ENCODE assay signal across 18 cellular contexts in genomic region chr19:29831686-29832085, GRCh38. TPM values are rescaled to one million over a fixed set of nuclear protein-coding genes. Genes with fewer than 3 reads are reported as not detected.
DNase-seq lines count a peak whose midpoint lies in the region; ATAC-seq, FAIRE-seq and TF ChIP-seq lines count a peak whose summit lies in the region.
"Had no signal": no experiment of that assay in that cellular context is flagged by ENCODE, and none has a peak within 500 bp of the region (broad histone marks: within the 10 kb centered on the region; RNA-seq: fewer than 3 reads in every experiment).

No MANE protein-coding gene starts in this region.

- H3K36me3 Mint-ChIP-seq in activated naive CD4-positive, alpha-beta T cell treated with anti-CD3 and anti-CD28 coated beads for 36 hours (ENCODE audit: low read depth) = no peaks in the 10 kb centered on the region
- H3K36me3 Mint-ChIP-seq in stimulated activated memory B cell treated with anti-CD40 and anti-IgM and Interleukin-4, amounts not matched to agents 10 μg/mL and 1 μg/mL and 100 μg/mL, for 72 hours = no peaks in the 10 kb centered on the region
- H3K36me3 Mint-ChIP-seq: IgD-negative memory B cell had no signal

- H3K79me2 ChIP-seq in HCT116 (ENCODE audit: insufficient read depth, low read length) (no peaks in the 10 kb centered on the region), GM12878 (ENCODE audit: control insufficient read depth, insufficient read depth, low read length) (no peaks in the 10 kb centered on the region)

- BruUV-seq in HCT116 (replicated peaks; lab: Mats Ljungman, UMichigan) = no TSS peak
- no TSS peak for BruUV-seq in GM12878 (replicated peaks; lab: Mats Ljungman, UMichigan)

- no peak for FAIRE-seq in GM12878 (lab: Jason Lieb, UNC)

- TF ChIP-seq CTCF in HCT116 (IDR thresholded peaks at IDR 0.05 in 2 of 3, conservative IDR thresholded peaks at IDR 0.05 in 1 of 3; ENCODE audit: borderline replicate concordance in 1 of 3, insufficient read depth in 1 of 3, low read depth in 2 of 3, low read length in 2 of 3) (no peak), GM12878 (IDR thresholded peaks at IDR 0.05 in 2 of 3, conservative IDR thresholded peaks at IDR 0.05 in 1 of 3; ENCODE audit: control insufficient read depth in 2 of 3, extremely low read depth in 1 of 3, insufficient read depth in 1 of 3, low read depth in 3 of 3, low read length in 3 of 3) (no peak)

- H3K4me3 ChIP-seq in HCT116 (replicated peaks in 1 of 2; ENCODE audit: low read depth in 1 of 2, low read length in 2 of 2) (peak overlapping the region in 1 of 2 experiments; percentile 47; a peak in 1 of 4 replicates), GM12878 (peak overlapping the region; percentile 17; the same call in 1 of the 2 replicates)
- H3K4me3 ChIP-seq: esophagus muscularis mucosa, GM23338, left lung, mucosa of descending colon, sigmoid colon, SJCRH30 had no signal

- H4K20me1 ChIP-seq in HCT116 (ENCODE audit: insufficient read depth) = no peaks in the 10 kb centered on the region
- no peaks in the 10 kb centered on the region for H4K20me1 ChIP-seq in GM12878 (ENCODE audit: control insufficient read depth, insufficient read depth)

- SMC1A ChIA-PET in GM12878 (lab: Charles Lee; ENCODE audit: uncharacterized antibody, unreplicated experiment) = no interaction called here

- H3K36me3 ChIP-seq in HCT116 (ENCODE audit: control insufficient read depth in 1 of 2, insufficient read depth in 2 of 2, low read length in 2 of 2) = no peaks in the 10 kb centered on the region
- H3K36me3 ChIP-seq in GM12878 (ENCODE audit: control insufficient read depth in 2 of 2, insufficient read depth in 2 of 2, low read length in 1 of 2) = no peaks in the 10 kb centered on the region
- H3K36me3 ChIP-seq: esophagus muscularis mucosa, left lung, sigmoid colon, SJCRH30 had no signal

- H2AFZ ChIP-seq in HCT116 (ENCODE audit: low read depth, low read length, poor library complexity, severe bottlenecking) = peak overlapping the region; percentile 85
- H2AFZ ChIP-seq in GM12878 (ENCODE audit: control insufficient read depth, low read depth, low read length) = peak overlapping the region; percentile 30

- H3K27ac Mint-ChIP-seq in activated naive CD4-positive, alpha-beta T cell treated with anti-CD3 and anti-CD28 coated beads for 36 hours = peak overlapping the region; percentile 88
- H3K27ac Mint-ChIP-seq in stimulated activated memory B cell treated with anti-CD40 and anti-IgM and Interleukin-4, amounts not matched to agents 10 μg/mL and 1 μg/mL and 100 μg/mL, for 72 hours = peak overlapping the region; percentile 47
- H3K27ac Mint-ChIP-seq: GM23338 had no signal

- POLR2A ChIA-PET in HCT116 (lab: Charles Lee) = no interaction called here
- POLR2A ChIA-PET in GM12878 (lab: Charles Lee) = no interaction called here

- peak; percentile 9; the same call in 1 of the 2 replicates for ATAC-seq in HCT116
- no peak for ATAC-seq in GM12878
- ATAC-seq in stimulated activated memory B cell treated with anti-CD40 and anti-IgM and Interleukin-4, amounts not matched to agents 10 μg/mL and 1 μg/mL and 100 μg/mL, for 72 hours = no peak
- no peak for ATAC-seq in HG03520 (IDR thresholded peaks at IDR 0.05; ENCODE audit: unreplicated experiment)
- ATAC-seq in HG03280 (IDR thresholded peaks at IDR 0.05; ENCODE audit: unreplicated experiment) = no peak

- H3K9me3 Mint-ChIP-seq in activated naive CD4-positive, alpha-beta T cell treated with anti-CD3 and anti-CD28 coated beads for 36 hours = peaks cover 3% of the 10 kb centered on the region
- no peaks in the 10 kb centered on the region for H3K9me3 Mint-ChIP-seq in stimulated activated memory B cell treated with anti-CD40 and anti-IgM and Interleukin-4, amounts not matched to agents 10 μg/mL and 1 μg/mL and 100 μg/mL, for 72 hours
- H3K9me3 Mint-ChIP-seq: GM23338, IgD-negative memory B cell had no signal

- TF ChIP-seq RAD21 in HCT116 (IDR thresholded peaks at IDR 0.05; ENCODE audit: low read depth) (no peak), GM12878 (IDR thresholded peaks at IDR 0.05; ENCODE audit: insufficient read depth, low read depth, low read length) (no peak)

- intact Hi-C loops in activated naive CD4-positive, alpha-beta T cell treated with anti-CD3 and anti-CD28 coated beads for 36 hours (cut with micrococcal nuclease) = loop anchor here (1.0 to 10.0 kb wide), 4 partner anchors 14 to 617 kb away; partner anchors contain the start of genes CCNE1 and UQCRFS1
- intact Hi-C loops in HCT116 (cut with micrococcal nuclease) (no loop called here), GM12878 (cut with micrococcal nuclease; ENCODE audit: unreplicated experiment) (no loop called here)

- 58% methylated on average over 9 of the region's 9 CpGs for WGBS in GM12878 (ENCODE audit: insufficient coverage, insufficient replicate concordance, low lambda C conversion rate, missing lambda C conversion rate)

- no peaks in the 10 kb centered on the region for H3K27me3 Mint-ChIP-seq in activated naive CD4-positive, alpha-beta T cell treated with anti-CD3 and anti-CD28 coated beads for 36 hours (ENCODE audit: low read depth)
- peaks cover 13% of the 10 kb centered on the region for H3K27me3 Mint-ChIP-seq in stimulated activated memory B cell treated with anti-CD40 and anti-IgM and Interleukin-4, amounts not matched to agents 10 μg/mL and 1 μg/mL and 100 μg/mL, for 72 hours

- TF ChIP-seq POLR2A in HCT116 (IDR thresholded peaks at IDR 0.05; ENCODE audit: borderline replicate concordance, extremely low read depth, insufficient read depth, insufficient read length) (no peak), GM12878 (IDR thresholded peaks at IDR 0.05; ENCODE audit: low read depth, low read length) (no peak)

- no peaks in the 10 kb centered on the region for H3K9me3 ChIP-seq in HCT116 (ENCODE audit: control insufficient read depth in 1 of 2, insufficient read depth in 1 of 2, low read depth in 1 of 2, low read length in 2 of 2)
- H3K9me3 ChIP-seq in GM12878 (replicated peaks; ENCODE audit: control insufficient read depth, insufficient read depth, low read length) = no peaks in the 10 kb centered on the region
- H3K9me3 ChIP-seq: esophagus muscularis mucosa, left lung, mucosa of descending colon, sigmoid colon, SJCRH30 had no signal

- H3K4me2 ChIP-seq in HCT116 (ENCODE audit: low read length) (peak overlapping the region; percentile 82), GM12878 (ENCODE audit: control insufficient read depth, insufficient read depth) (no peak overlapping the region)
- H3K4me2 ChIP-seq: GM23338 had no signal

- no peak for DNase-seq in activated naive CD4-positive, alpha-beta T cell treated with anti-CD3 and anti-CD28 coated beads for 36 hours
- DNase-seq in activated naive CD4-positive, alpha-beta T cell treated with anti-CD3 and anti-CD28 coated beads, Interleukin-2, amount 50 U/mL, for 16 hours = no peak
- DNase-seq in HCT116 (ENCODE audit: low read depth, low spot score) = no peak
- DNase-seq in GM12878 (ENCODE audit: low read depth, low spot score) = no peak
- no peak for DNase-seq in NCI-H1048 (lab: John Stamatoyannopoulos, UW)
- DNase-seq: DMS53, left lung, mucosa of descending colon, NCI-H2029 treated with DMSO at 0.1 percent for 48 hours, NCI-H524 treated with DMSO at 0.1 percent for 48 hours, sigmoid colon, SJCRH30 had no signal

- H3K4me1 ChIP-seq in HCT116 (ENCODE audit: control insufficient read depth in 1 of 2, insufficient read depth in 2 of 2, low read length in 2 of 2) (peaks cover 18 to 20% of the 10 kb centered on the region in 2 experiments), GM12878 (ENCODE audit: control insufficient read depth, insufficient read depth, low read length) (peaks cover 29% of the 10 kb centered on the region)
- H3K4me1 ChIP-seq: esophagus muscularis mucosa, left lung, sigmoid colon, SJCRH30 had no signal

- H3K27ac ChIP-seq in HCT116 (ENCODE audit: low read depth, low read length) (no peak overlapping the region), GM12878 (ENCODE audit: control insufficient read depth, insufficient read depth) (no peak overlapping the region)
- H3K27ac ChIP-seq: esophagus muscularis mucosa, left lung, sigmoid colon, SJCRH30 had no signal

- no peak for TF ChIP-seq EP300 in GM12878 (IDR thresholded peaks at IDR 0.05; ENCODE audit: borderline replicate concordance in 1 of 2, control insufficient read depth in 1 of 2, low read depth in 2 of 2, low read length in 2 of 2)

- CTCF ChIA-PET in activated naive CD4-positive, alpha-beta T cell treated with anti-CD3 and anti-CD28 coated beads for 36 hours (lab: Charles Lee) = interaction anchor here (0.8 to 1.4 kb wide), 3 partner anchors 9 to 120 kb away, joined by 3 to 5 read pairs (median 4); no protein-coding TSS in a partner anchor
- CTCF ChIA-PET in HCT116 (lab: Charles Lee) = no interaction called here
- CTCF ChIA-PET in GM12878 (lab: Yijun Ruan, JAX) = interaction anchor here (0.7 to 1.7 kb wide), 2 partner anchors 11 to 41 kb away, joined by 3 to 4 read pairs; no protein-coding TSS in a partner anchor

- H3K4me3 Mint-ChIP-seq in activated naive CD4-positive, alpha-beta T cell treated with anti-CD3 and anti-CD28 coated beads for 36 hours = no peak overlapping the region
- H3K4me3 Mint-ChIP-seq in stimulated activated memory B cell treated with anti-CD40 and anti-IgM and Interleukin-4, amounts not matched to agents 10 μg/mL and 1 μg/mL and 100 μg/mL, for 72 hours = no peak overlapping the region
- H3K4me3 Mint-ChIP-seq: GM23338 had no signal

- RAD21 ChIA-PET in HCT116 (lab: Charles Lee; ENCODE audit: low non-redundant PET in 1 of 2, low total read pairs in 2 of 2, uncharacterized antibody in 2 of 2, unreplicated experiment in 2 of 2) (no interaction called here), GM12878 (lab: Charles Lee; ENCODE audit: unreplicated experiment) (no interaction called here)

- H3K27me3 ChIP-seq in HCT116 (ENCODE audit: insufficient read depth, low read length) (no peaks in the 10 kb centered on the region), GM12878 (replicated peaks in 1 of 2; ENCODE audit: control insufficient read depth in 2 of 2, insufficient read depth in 2 of 2, low read length in 1 of 2) (no peaks in the 10 kb centered on the region)
- H3K27me3 ChIP-seq: SJCRH30 had no signal

- peaks cover 57% of the 10 kb centered on the region for H3K4me1 Mint-ChIP-seq in activated naive CD4-positive, alpha-beta T cell treated with anti-CD3 and anti-CD28 coated beads for 36 hours (ENCODE audit: low read depth)
- H3K4me1 Mint-ChIP-seq in stimulated activated memory B cell treated with anti-CD40 and anti-IgM and Interleukin-4, amounts not matched to agents 10 μg/mL and 1 μg/mL and 100 μg/mL, for 72 hours = peaks cover 24% of the 10 kb centered on the region
- H3K4me1 Mint-ChIP-seq: GM23338 had no signal

- H3K9ac ChIP-seq in HCT116 (ENCODE audit: low read length) (no peak overlapping the region; the same call in 1 of the 2 replicates), GM12878 (ENCODE audit: control insufficient read depth, insufficient read depth, low read length) (no peak overlapping the region)

- in situ Hi-C loops in GM12878 (cut with MboI) = no loop called here

- no peaks in the 10 kb centered on the region for H3K9me2 ChIP-seq in HCT116 (ENCODE audit: insufficient read depth)

RNA-seq across cellular contexts. Expression of gene CCNE1, which starts 19.9 kb away (rescaled TPM):
- total RNA-seq in activated naive CD4-positive, alpha-beta T cell treated with anti-CD3 and anti-CD28 coated beads for 36 hours = 10 to 100 TPM; 31.2 to 34.1 TPM
- total RNA-seq in HCT116 (2021; ENCODE audit: unreplicated experiment) (29.3 TPM), GM12878 (2014; rRNA removed) (42.2 and 43.7 TPM in 2 replicates), GM12878 (2014; rRNA removed; fragmentation: Illumina TruSeq; extraction: Trizol) (31.8 and 33.4 TPM in 2 replicates), GM12878 (2021) (35.7 and 41.9 TPM in 2 replicates)
- polyA plus RNA-seq in HCT116 (2012) = 14.7 and 18.4 TPM in 2 replicates
- total RNA-seq in GM12878 (2013; cell fraction: nucleolus; rRNA removed) = 4.8 and 8.6 TPM in 2 replicates
- 9.7 TPM for polyA plus RNA-seq in GM12878 (2011; ENCODE audit: low read depth)
- polyA plus RNA-seq in GM12878 (2011; rRNA removed) (19.4 and 22.7 TPM in 2 replicates), GM12878 (2014; fragmentation: Illumina TruSeq; extraction: Trizol) (43.1 TPM in 2 replicates), GM12878 (2014; fragmentation: Nextera tagmentation; extraction: Ambion mirVana) (10 to 100 TPM in 1 of 2 experiments, 1 to 10 TPM in 1; 9.3 to 17.0 TPM), GM12878 (2014; rRNA removed) (44.2 and 46.0 TPM in 2 replicates), GM12878 (2016; fragmentation: Nextera tagmentation; extraction: Ambion mirVana) (10 to 100 TPM in 1 of 2 experiments, 1 to 10 TPM in 1; 6.3 to 39.7 TPM)
- 16.2 and 16.7 TPM in 2 replicates for polyA plus RNA-seq in GM12878 (2011; cell fraction: cytosol; rRNA removed)
- polyA plus RNA-seq in GM12878 (2011; cell fraction: nucleus; rRNA removed) = 29.6 and 35.5 TPM in 2 replicates
- polyA plus RNA-seq in GM12878 (2012) = 12.5 and 14.4 TPM in 2 replicates
- polyA minus RNA-seq in GM12878 (2011; rRNA and poly(A)+ RNA removed) = 9.9 and 15.7 TPM in 2 replicates
- 3.9 and 9.9 TPM in 2 replicates for polyA minus RNA-seq in GM12878 (2011; cell fraction: cytosol; rRNA and poly(A)+ RNA removed)
- 9.6 and 22.5 TPM in 2 replicates for polyA minus RNA-seq in GM12878 (2011; cell fraction: nucleus; rRNA and poly(A)+ RNA removed)
